In the genomic region with DNA sequence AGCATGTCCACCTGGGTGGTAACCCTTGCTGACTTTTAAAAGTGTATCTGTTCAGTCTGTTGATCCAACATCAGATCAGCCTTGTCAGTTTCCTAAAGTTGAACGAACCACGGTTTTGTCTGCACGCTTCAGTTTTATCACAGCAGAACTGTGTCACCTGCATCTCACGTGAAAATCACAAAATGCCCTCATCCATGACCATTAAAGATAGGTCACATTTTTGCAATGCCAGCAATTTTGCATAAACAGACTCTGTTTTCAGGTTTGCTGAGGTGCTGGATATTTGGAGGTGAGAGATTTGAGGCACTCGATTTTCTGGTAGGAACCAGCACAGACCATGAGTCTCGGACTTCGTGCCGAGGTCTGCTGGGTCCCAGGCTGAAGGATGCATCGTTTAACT, we compare ENCODE assay signal across 11 cellular contexts. TPM values are rescaled to one million over a fixed set of nuclear protein-coding genes. Genes with fewer than 3 reads are reported as not detected.
DNase-seq lines count a peak whose midpoint lies in the region; TF ChIP-seq lines count a peak whose summit lies in the region.
"Had no signal": no experiment of that assay in that cellular context is flagged by ENCODE, and none has a peak within 500 bp of the region (broad histone marks: within the 10 kb centered on the region; RNA-seq: fewer than 3 reads in every experiment).

No MANE protein-coding gene starts in this region.

- no peaks in the 10 kb centered on the region for H4K20me1 ChIP-seq in Karpas-422 (ENCODE audit: insufficient read depth, low read depth, low read length)
- no peaks in the 10 kb centered on the region for H4K20me1 ChIP-seq in MM.1S (ENCODE audit: insufficient read depth, low read length)

- H3K36me3 ChIP-seq in CD4-positive, alpha-beta memory T cell (ENCODE audit: insufficient read depth, low read length): no peaks in the 10 kb centered on the region
- H3K36me3 ChIP-seq in Peyer's patch (peaks cover 0 to 19% (median 0%) of the 10 kb centered on the region in 3 donors), Karpas-422 (ENCODE audit: insufficient read depth, low read length) (no peaks in the 10 kb centered on the region), MM.1S (replicated peaks; ENCODE audit: insufficient read depth, low read length) (no peaks in the 10 kb centered on the region)

- TF ChIP-seq CTCF in Peyer's patch (IDR thresholded peaks at IDR 0.05) (no peak), retinal pigment epithelial cell (conservative IDR thresholded peaks at IDR 0.05; ENCODE audit: low read depth, low read length) (no peak), MM.1S (IDR thresholded peaks at IDR 0.05; ENCODE audit: low read length) (no peak)

- H3K79me2 ChIP-seq in Karpas-422 (ENCODE audit: low read length) (no peaks in the 10 kb centered on the region), MM.1S (ENCODE audit: low read length) (peaks cover 26% of the 10 kb centered on the region; the same call in 1 of the 2 replicates)

- H2AFZ ChIP-seq in Karpas-422 (ENCODE audit: low read length) (no peak overlapping the region), MM.1S (ENCODE audit: low read length) (no peak overlapping the region)

- CTCF ChIA-PET in CD4-positive, alpha-beta memory T cell (lab: Charles Lee; ENCODE audit: partially characterized antibody): no interaction called here

- no peak overlapping the region for H3K9ac ChIP-seq in Karpas-422 (ENCODE audit: low read length)
- no peak overlapping the region for H3K9ac ChIP-seq in MM.1S (ENCODE audit: low read length)

- peaks cover 0 to 7% of the 10 kb centered on the region in 2 donors for H3K36me3 Mint-ChIP-seq in CD4-positive, alpha-beta memory T cell

- intact Hi-C loops in CD4-positive, alpha-beta memory T cell (cut with micrococcal nuclease): no loop called here
- intact Hi-C loops in posterior cingulate gyrus (cut with DNase I): no loop called here

- H3K27ac ChIP-seq in CD4-positive, alpha-beta memory T cell (ENCODE audit: low read depth, low read length): no peak overlapping the region
- H3K27ac ChIP-seq in Peyer's patch (peak overlapping the region; percentile 76 to 99 (median 94)), epithelial cell of prostate (peak overlapping the region; percentile 55), Karpas-422 (ENCODE audit: low read length) (no peak overlapping the region), MM.1S (ENCODE audit: low read length) (no peak overlapping the region)

- POLR2A ChIA-PET in CD4-positive, alpha-beta memory T cell (lab: Charles Lee; ENCODE audit: partially characterized antibody): no interaction called here

- peaks cover 8 to 40% (median 26%) of the 10 kb centered on the region in 4 donors for H3K4me1 Mint-ChIP-seq in CD4-positive, alpha-beta memory T cell

- H3K4me1 ChIP-seq in CD4-positive, alpha-beta memory T cell (ENCODE audit: insufficient read depth, low read length): peaks cover 29% of the 10 kb centered on the region
- H3K4me1 ChIP-seq in Peyer's patch: peaks cover 9 to 60% (median 16%) of the 10 kb centered on the region in 4 donors
- H3K4me1 ChIP-seq in Karpas-422 (ENCODE audit: low read length): peaks cover 14% of the 10 kb centered on the region
- no peaks in the 10 kb centered on the region for H3K4me1 ChIP-seq in MM.1S (ENCODE audit: low read length)

- peak overlapping the region in 5 of 7 donors; percentile 52 to 94 (median 80) for H3K27ac Mint-ChIP-seq in CD4-positive, alpha-beta memory T cell

- no peak overlapping the region for H3K4me3 ChIP-seq in CD4-positive, alpha-beta memory T cell (ENCODE audit: low read length in 2 of 2)
- peak overlapping the region in 2 of 4 donors; percentile 92 to 97 for H3K4me3 ChIP-seq in Peyer's patch
- H3K4me3 ChIP-seq in retinal pigment epithelial cell (ENCODE audit: low read length): peak overlapping the region; percentile 62
- no peak overlapping the region for H3K4me3 ChIP-seq in Karpas-422 (ENCODE audit: low read length)
- H3K4me3 ChIP-seq in MM.1S (ENCODE audit: low read length): no peak overlapping the region

- H3K4me2 ChIP-seq in Karpas-422 (ENCODE audit: low read depth, low read length, poor library complexity, severe bottlenecking): no peak overlapping the region
- H3K4me2 ChIP-seq in MM.1S (ENCODE audit: low read depth, low read length): no peak overlapping the region

- peak overlapping the region; percentile 53 to 82 (median 76) for H3K4me3 Mint-ChIP-seq in CD4-positive, alpha-beta memory T cell

- no peaks in the 10 kb centered on the region for H3K9me3 ChIP-seq in CD4-positive, alpha-beta memory T cell (ENCODE audit: control insufficient read depth in 1 of 2, low read length in 2 of 2)
- no peaks in the 10 kb centered on the region for H3K9me3 ChIP-seq in Peyer's patch
- H3K9me3 ChIP-seq in Karpas-422 (ENCODE audit: low read length): no peaks in the 10 kb centered on the region
- no peaks in the 10 kb centered on the region for H3K9me3 ChIP-seq in MM.1S (replicated peaks; ENCODE audit: insufficient read depth, low read length)

- TF ChIP-seq POLR2A in Peyer's patch (IDR thresholded peaks at IDR 0.05): no peak

- no peaks in the 10 kb centered on the region for H3K27me3 Mint-ChIP-seq in CD4-positive, alpha-beta memory T cell

- H3K9me2 ChIP-seq in Karpas-422 (replicated peaks; ENCODE audit: insufficient read depth, low read length): no peaks in the 10 kb centered on the region
- no peaks in the 10 kb centered on the region for H3K9me2 ChIP-seq in MM.1S (replicated peaks; ENCODE audit: insufficient read depth, low read length)

- peaks cover 0 to 6% (median 0%) of the 10 kb centered on the region in 8 donors for H3K9me3 Mint-ChIP-seq in CD4-positive, alpha-beta memory T cell

- H3F3A ChIP-seq in MM.1S (ENCODE audit: insufficient read depth, low read length): no peaks in the 10 kb centered on the region

- DNase-seq in CD4-positive, alpha-beta memory T cell: no peak
- no peak for DNase-seq in Peyer's patch
- no peak for DNase-seq in epithelial cell of prostate (ENCODE audit: low read depth, low spot score)
- DNase-seq in retinal pigment epithelial cell (ENCODE audit: low read depth): no peak
- DNase-seq in Karpas-422: no peak
- no peak for DNase-seq in posterior cingulate gyrus
- DNase-seq in OCI-M2 (lab: John Stamatoyannopoulos, UW; ENCODE audit: unreplicated experiment): no peak
- DNase-seq in MM.1S: no peak
- DNase-seq: Kasumi-1, NCI-H69, retina had no signal

- no peaks in the 10 kb centered on the region for H3K27me3 ChIP-seq in CD4-positive, alpha-beta memory T cell (ENCODE audit: insufficient read depth, low read length)
- no peaks in the 10 kb centered on the region for H3K27me3 ChIP-seq in Peyer's patch
- H3K27me3 ChIP-seq in Karpas-422 (ENCODE audit: low read length): no peaks in the 10 kb centered on the region
- peaks cover 70% of the 10 kb centered on the region for H3K27me3 ChIP-seq in MM.1S (replicated peaks; ENCODE audit: insufficient read depth, low read length)

RNA-seq across cellular contexts. Expression of gene METRNL, which starts 3.0 kb away (rescaled TPM):
- 1 to 10 TPM; 6.2 to 6.5 TPM for total RNA-seq in CD4-positive, alpha-beta memory T cell
- polyA plus RNA-seq in CD4-positive, alpha-beta memory T cell: 1 to 10 TPM in 1 of 2 donors, under 1 TPM in 1; 0.67 to 1.8 TPM
- 100 to 1,000 TPM in 3 of 4 donors, 10 to 100 TPM in 1; 73.4 to 170 (median 117) TPM for total RNA-seq in Peyer's patch
- total RNA-seq in Karpas-422 (2014; rRNA removed; shearing (Covaris generic); ENCODE audit: low replicate concordance): 1.3 and 2.4 TPM in 2 replicates

Comparison
In these comparisons a context has a peak if more than half of its experiments do, and no peak if none do; other contexts are left out.
1. H3K27ac ChIP-seq: peak in Peyer's patch (4 of 4) and epithelial cell of prostate (single experiment); none in CD4-positive, alpha-beta memory T cell (single experiment), Karpas-422 (single experiment) and MM.1S (single experiment).
2. RNA of gene METRNL, which starts 3.0 kb away (total RNA-seq): 73.4 to 170 TPM in Peyer's patch; 6.2 to 6.5 TPM in CD4-positive, alpha-beta memory T cell and 1.3 to 2.4 TPM in Karpas-422; every median in the first group is over 4 times any median in the second.